Comparison of ENCODE assay signal across 24 cellular contexts in the genomic region with DNA sequence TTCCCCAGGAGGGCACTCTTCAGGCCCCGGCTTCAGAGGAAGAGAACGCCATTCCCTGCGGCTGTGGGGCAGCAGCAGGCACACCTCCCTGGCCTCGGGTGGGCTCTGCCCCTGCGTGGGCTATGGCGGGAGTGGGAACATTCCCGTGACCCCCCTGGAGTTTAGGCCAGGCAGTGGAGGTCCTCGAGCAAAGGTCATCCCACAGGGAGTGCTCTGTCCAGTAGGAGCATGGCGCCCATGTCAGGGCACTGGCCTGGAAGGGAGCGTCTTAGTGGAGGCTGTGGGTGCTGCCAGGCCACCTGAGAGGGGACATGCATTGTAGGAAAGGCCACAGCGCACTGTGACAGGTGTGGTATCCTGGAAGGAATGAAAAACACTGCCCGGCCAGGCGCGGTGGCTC.
"Had no signal": no experiment of that assay in that cellular context is flagged by ENCODE, and none has a peak within 500 bp of the region (broad histone marks: within the 10 kb centered on the region; RNA-seq: fewer than 3 reads in every experiment).

No MANE protein-coding gene starts in this region.

- H3K9me3 Mint-ChIP-seq: activated B cell treated with CpG ODN at 0.5 μM for 24 hours; activated CD4-positive, alpha-beta memory T cell treated with anti-CD3 and anti-CD28 coated beads, Interleukin-2, amount 10 ng/mL, durations not matched to agents 7 days and 5 days; activated naive CD8-positive, alpha-beta T cell treated with anti-CD3 and anti-CD28 coated beads for 36 hours; activated T-cell treated with anti-CD3 and anti-CD28 coated beads, Interleukin-2, amount 50 U/mL, for 4 hours; central memory CD8-positive, alpha-beta T cell; mesothelial cell of epicardium; naive thymus-derived CD8-positive, alpha-beta T cell; neural progenitor cell; T-helper 1 cell treated with Interleukin-12 subunit alpha and Interleukin-12 subunit beta and Interleukin-4 antibody, amounts not matched to agents 30 μg/mL and 1 μg/mL, for 36 hours had no signal

- H3K27ac ChIP-seq: colonic mucosa, epithelial cell of prostate, gastroesophageal sphincter, heart left ventricle, left lung, neural progenitor cell, tibial artery had no signal

- H3K4me1 ChIP-seq: colonic mucosa, left lung, neural progenitor cell had no signal

- H3K4me3 ChIP-seq: colonic mucosa, gastroesophageal sphincter, heart left ventricle, left lung, lung, neural progenitor cell, tibial artery had no signal

- H3K9ac ChIP-seq: neural progenitor cell had no signal

- H3K27me3 ChIP-seq: colonic mucosa had no signal

- H3K36me3 ChIP-seq: colonic mucosa, gastroesophageal sphincter, heart left ventricle, left lung, neural progenitor cell, tibial artery had no signal

- H3K27me3 Mint-ChIP-seq: activated B cell treated with CpG ODN at 0.5 μM for 24 hours had no signal

- H3K36me3 Mint-ChIP-seq: activated naive CD8-positive, alpha-beta T cell treated with anti-CD3 and anti-CD28 coated beads for 36 hours; mesothelial cell of epicardium; naive thymus-derived CD8-positive, alpha-beta T cell; neural progenitor cell had no signal

- DNase-seq: activated CD4-positive, alpha-beta memory T cell treated with anti-CD3 and anti-CD28 coated beads, Interleukin-2, amount 10 ng/mL, durations not matched to agents 7 days and 5 days; activated CD4-positive, alpha-beta T cell treated with anti-CD3 and anti-CD28 coated beads for 48 hours; activated naive CD4-positive, alpha-beta T cell treated with Interleukin-2 at 50 U/mL for 16 hours; activated naive CD8-positive, alpha-beta T cell treated with anti-CD3 and anti-CD28 coated beads for 36 hours; activated T-cell treated with anti-CD3 and anti-CD28 coated beads, Interleukin-2, amount 50 U/mL, for 4 hours; colonic mucosa; stimulated activated CD4-positive, alpha-beta T cell treated with anti-CD3 and anti-CD28 coated beads, Interleukin-12 subunit alpha, Interleukin-12 subunit beta, amount 100 ng/mL, for 4 hours; stimulated activated CD4-positive, alpha-beta T cell treated with anti-CD3 and anti-CD28 coated beads, Interleukin-4, amount 100 ng/mL, for 4 hours; stimulated activated naive CD8-positive, alpha-beta T cell treated with anti-CD3 and anti-CD28 coated beads, Interleukin-15, Interleukin-2, amounts not matched to agents 100 U/mL and 50 U/mL, for 24 hours; substantia nigra; T1000 had no signal

- H3K9me3 ChIP-seq: colonic mucosa, gastroesophageal sphincter, heart left ventricle, left lung, tibial artery had no signal

- H3K4me3 Mint-ChIP-seq: activated B cell treated with CpG ODN at 0.5 μM for 24 hours; activated CD4-positive, alpha-beta memory T cell treated with anti-CD3 and anti-CD28 coated beads, Interleukin-2, amount 10 ng/mL, durations not matched to agents 7 days and 5 days; activated naive CD8-positive, alpha-beta T cell treated with anti-CD3 and anti-CD28 coated beads for 36 hours; activated T-cell treated with anti-CD3 and anti-CD28 coated beads, Interleukin-2, amount 50 U/mL, for 4 hours; central memory CD8-positive, alpha-beta T cell; mesothelial cell of epicardium; neural progenitor cell; T-helper 1 cell treated with Interleukin-12 subunit alpha and Interleukin-12 subunit beta and Interleukin-4 antibody, amounts not matched to agents 30 μg/mL and 1 μg/mL, for 36 hours had no signal

- H3K27ac Mint-ChIP-seq: activated B cell treated with CpG ODN at 0.5 μM for 24 hours; activated CD4-positive, alpha-beta memory T cell treated with anti-CD3 and anti-CD28 coated beads, Interleukin-2, amount 10 ng/mL, durations not matched to agents 7 days and 5 days; activated naive CD8-positive, alpha-beta T cell treated with anti-CD3 and anti-CD28 coated beads for 36 hours; mesothelial cell of epicardium; neural progenitor cell; progenitor cell of endocrine pancreas; T-helper 1 cell treated with Interleukin-12 subunit alpha and Interleukin-12 subunit beta and Interleukin-4 antibody, amounts not matched to agents 30 μg/mL and 1 μg/mL, for 36 hours had no signal

- H3K4me1 Mint-ChIP-seq: activated CD4-positive, alpha-beta memory T cell treated with anti-CD3 and anti-CD28 coated beads, Interleukin-2, amount 10 ng/mL, durations not matched to agents 7 days and 5 days had no signal
